Comparison of ENCODE assay signal across 1 cellular context in the genomic region with DNA sequence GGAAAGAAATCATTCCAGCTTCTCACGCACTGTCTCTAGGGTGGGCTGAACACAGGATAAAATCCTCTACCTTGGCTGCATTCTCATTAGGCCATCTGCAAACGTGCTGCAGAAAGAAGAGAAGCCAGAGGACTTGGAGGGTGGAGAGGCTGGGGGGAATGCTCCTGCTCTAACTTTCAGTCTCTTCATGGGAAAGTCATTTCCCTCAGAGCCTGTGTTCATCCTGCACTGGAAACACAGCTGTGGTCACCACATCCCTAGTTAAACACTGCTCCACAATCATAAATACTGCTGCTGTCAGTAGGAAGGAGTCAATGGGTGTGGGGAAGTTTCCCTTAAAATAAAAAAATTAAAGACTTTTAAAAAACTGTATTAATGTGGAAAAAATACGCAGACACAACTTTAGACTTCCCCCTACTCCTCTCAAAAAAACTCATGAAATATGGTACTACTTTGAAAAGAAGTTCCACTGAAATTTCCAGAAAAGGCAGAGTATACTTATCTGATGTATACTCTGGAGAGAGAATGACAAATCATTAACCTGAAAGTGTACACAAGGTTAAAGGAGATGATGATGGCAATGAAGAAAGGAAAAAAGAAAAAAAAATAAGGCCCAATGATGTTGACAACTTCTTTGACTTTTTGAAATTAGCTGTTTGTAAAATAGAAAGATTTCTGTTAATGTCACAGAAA.
A peak's percentile ranks its signal among the peaks of the same experiment; 100 is the strongest.
TF ChIP-seq lines count a peak whose summit lies in the region.

No MANE protein-coding gene starts in this region.

TF ChIP-seq in HepG2, 621 proteins besides CTCF, POLR2A, EP300 and RAD21 (continues in another document):
- TF ChIP-seq FOXA3 (CRISPR knock-in tag; IDR thresholded peaks at IDR 0.05) (peak; percentile 71), TBX2 (CRISPR knock-in tag; IDR thresholded peaks at IDR 0.05; ENCODE audit: borderline replicate concordance) (no peak), IKZF5 (CRISPR knock-in tag; IDR thresholded peaks at IDR 0.05) (peak; percentile 37; the same call in 1 of the 2 replicates), ZFP36L1 (CRISPR knock-in tag; IDR thresholded peaks at IDR 0.05) (no peak), TARDBP (CRISPR knock-in tag; IDR thresholded peaks at IDR 0.05) (0 out of 2 replicates have a peak, but pooled peaks have one; percentile 8), PLRG1 (conservative IDR thresholded peaks at IDR 0.05) (no peak), FOXP4 (CRISPR knock-in tag; IDR thresholded peaks at IDR 0.05) (peak; percentile 39; the same call in 1 of the 2 replicates), ERF (CRISPR knock-in tag; IDR thresholded peaks at IDR 0.05) (0 out of 2 replicates have a peak, but pooled peaks have one; percentile 21), TEAD3 (CRISPR knock-in tag; optimal IDR thresholded peaks at IDR 0.05; ENCODE audit: borderline replicate concordance) (no peak), FOXA1 (IDR thresholded peaks at IDR 0.05) (no peak), FOXA1 (CRISPR knock-in tag; IDR thresholded peaks at IDR 0.05) (no peak; the same call in none of the 2 replicates), NCOR1 (IDR thresholded peaks at IDR 0.05; ENCODE audit: borderline replicate concordance, low read length) (peak; percentile 20; the same call in 1 of the 2 replicates), ADNP (CRISPR knock-in tag; IDR thresholded peaks at IDR 0.05) (no peak), MIXL1 (CRISPR knock-in tag; IDR thresholded peaks at IDR 0.05) (0 out of 2 replicates have a peak, but pooled peaks have one; percentile 24), ZNF644 (CRISPR knock-in tag; IDR thresholded peaks at IDR 0.05; ENCODE audit: low read depth) (peak; percentile 43; the same call in 1 of the 2 replicates), HNF4A (CRISPR knock-in tag; IDR thresholded peaks at IDR 0.05) (peak; percentile 12; the same call in 1 of the 2 replicates), ZNF761 (CRISPR knock-in tag; conservative IDR thresholded peaks at IDR 0.05) (no peak), HBP1 (CRISPR knock-in tag; IDR thresholded peaks at IDR 0.05; ENCODE audit: low read depth) (0 out of 2 replicates have a peak, but pooled peaks have one; percentile 26), HMG20A (CRISPR knock-in tag; IDR thresholded peaks at IDR 0.05; ENCODE audit: borderline replicate concordance) (peak; percentile 42; the same call in 1 of the 2 replicates), RXRB (CRISPR knock-in tag; IDR thresholded peaks at IDR 0.05; ENCODE audit: borderline replicate concordance) (0 out of 2 replicates have a peak, but pooled peaks have one; percentile 23), ZC3H13 (CRISPR knock-in tag; IDR thresholded peaks at IDR 0.05) (no peak), NFYC (CRISPR knock-in tag; IDR thresholded peaks at IDR 0.05) (no peak), KMT2B (CRISPR knock-in tag; IDR thresholded peaks at IDR 0.05) (peak; percentile 42; the same call in 1 of the 2 replicates), ZMYM4 (CRISPR knock-in tag; IDR thresholded peaks at IDR 0.05) (peak; percentile 26; the same call in 1 of the 2 replicates), RXRA (CRISPR knock-in tag; IDR thresholded peaks at IDR 0.05) (no peak), ZNF629 (CRISPR knock-in tag; conservative IDR thresholded peaks at IDR 0.05) (0 out of 2 replicates have a peak, but pooled peaks have one; percentile 9), ZNF232 (CRISPR knock-in tag; IDR thresholded peaks at IDR 0.05; ENCODE audit: borderline replicate concordance) (0 out of 2 replicates have a peak, but pooled peaks have one; percentile 44), ASH2L (IDR thresholded peaks at IDR 0.05; ENCODE audit: insufficient read length, low read depth, low read length) (peak; percentile 61), ETS1 (CRISPR knock-in tag; IDR thresholded peaks at IDR 0.05) (no peak), ZNF790 (CRISPR knock-in tag; IDR thresholded peaks at IDR 0.05; ENCODE audit: borderline replicate concordance) (no peak)
- TF ChIP-seq, protein P1, sequence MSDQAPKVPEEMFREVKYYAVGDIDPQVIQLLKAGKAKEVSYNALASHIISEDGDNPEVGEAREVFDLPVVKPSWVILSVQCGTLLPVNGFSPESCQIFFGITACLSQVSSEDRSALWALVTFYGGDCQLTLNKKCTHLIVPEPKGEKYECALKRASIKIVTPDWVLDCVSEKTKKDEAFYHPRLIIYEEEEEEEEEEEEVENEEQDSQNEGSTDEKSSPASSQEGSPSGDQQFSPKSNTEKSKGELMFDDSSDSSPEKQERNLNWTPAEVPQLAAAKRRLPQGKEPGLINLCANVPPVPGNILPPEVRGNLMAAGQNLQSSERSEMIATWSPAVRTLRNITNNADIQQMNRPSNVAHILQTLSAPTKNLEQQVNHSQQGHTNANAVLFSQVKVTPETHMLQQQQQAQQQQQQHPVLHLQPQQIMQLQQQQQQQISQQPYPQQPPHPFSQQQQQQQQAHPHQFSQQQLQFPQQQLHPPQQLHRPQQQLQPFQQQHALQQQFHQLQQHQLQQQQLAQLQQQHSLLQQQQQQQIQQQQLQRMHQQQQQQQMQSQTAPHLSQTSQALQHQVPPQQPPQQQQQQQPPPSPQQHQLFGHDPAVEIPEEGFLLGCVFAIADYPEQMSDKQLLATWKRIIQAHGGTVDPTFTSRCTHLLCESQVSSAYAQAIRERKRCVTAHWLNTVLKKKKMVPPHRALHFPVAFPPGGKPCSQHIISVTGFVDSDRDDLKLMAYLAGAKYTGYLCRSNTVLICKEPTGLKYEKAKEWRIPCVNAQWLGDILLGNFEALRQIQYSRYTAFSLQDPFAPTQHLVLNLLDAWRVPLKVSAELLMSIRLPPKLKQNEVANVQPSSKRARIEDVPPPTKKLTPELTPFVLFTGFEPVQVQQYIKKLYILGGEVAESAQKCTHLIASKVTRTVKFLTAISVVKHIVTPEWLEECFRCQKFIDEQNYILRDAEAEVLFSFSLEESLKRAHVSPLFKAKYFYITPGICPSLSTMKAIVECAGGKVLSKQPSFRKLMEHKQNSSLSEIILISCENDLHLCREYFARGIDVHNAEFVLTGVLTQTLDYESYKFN (CRISPR knock-in tag; conservative IDR thresholded peaks at IDR 0.05): peak; percentile 54
- TF ChIP-seq, protein P2, sequence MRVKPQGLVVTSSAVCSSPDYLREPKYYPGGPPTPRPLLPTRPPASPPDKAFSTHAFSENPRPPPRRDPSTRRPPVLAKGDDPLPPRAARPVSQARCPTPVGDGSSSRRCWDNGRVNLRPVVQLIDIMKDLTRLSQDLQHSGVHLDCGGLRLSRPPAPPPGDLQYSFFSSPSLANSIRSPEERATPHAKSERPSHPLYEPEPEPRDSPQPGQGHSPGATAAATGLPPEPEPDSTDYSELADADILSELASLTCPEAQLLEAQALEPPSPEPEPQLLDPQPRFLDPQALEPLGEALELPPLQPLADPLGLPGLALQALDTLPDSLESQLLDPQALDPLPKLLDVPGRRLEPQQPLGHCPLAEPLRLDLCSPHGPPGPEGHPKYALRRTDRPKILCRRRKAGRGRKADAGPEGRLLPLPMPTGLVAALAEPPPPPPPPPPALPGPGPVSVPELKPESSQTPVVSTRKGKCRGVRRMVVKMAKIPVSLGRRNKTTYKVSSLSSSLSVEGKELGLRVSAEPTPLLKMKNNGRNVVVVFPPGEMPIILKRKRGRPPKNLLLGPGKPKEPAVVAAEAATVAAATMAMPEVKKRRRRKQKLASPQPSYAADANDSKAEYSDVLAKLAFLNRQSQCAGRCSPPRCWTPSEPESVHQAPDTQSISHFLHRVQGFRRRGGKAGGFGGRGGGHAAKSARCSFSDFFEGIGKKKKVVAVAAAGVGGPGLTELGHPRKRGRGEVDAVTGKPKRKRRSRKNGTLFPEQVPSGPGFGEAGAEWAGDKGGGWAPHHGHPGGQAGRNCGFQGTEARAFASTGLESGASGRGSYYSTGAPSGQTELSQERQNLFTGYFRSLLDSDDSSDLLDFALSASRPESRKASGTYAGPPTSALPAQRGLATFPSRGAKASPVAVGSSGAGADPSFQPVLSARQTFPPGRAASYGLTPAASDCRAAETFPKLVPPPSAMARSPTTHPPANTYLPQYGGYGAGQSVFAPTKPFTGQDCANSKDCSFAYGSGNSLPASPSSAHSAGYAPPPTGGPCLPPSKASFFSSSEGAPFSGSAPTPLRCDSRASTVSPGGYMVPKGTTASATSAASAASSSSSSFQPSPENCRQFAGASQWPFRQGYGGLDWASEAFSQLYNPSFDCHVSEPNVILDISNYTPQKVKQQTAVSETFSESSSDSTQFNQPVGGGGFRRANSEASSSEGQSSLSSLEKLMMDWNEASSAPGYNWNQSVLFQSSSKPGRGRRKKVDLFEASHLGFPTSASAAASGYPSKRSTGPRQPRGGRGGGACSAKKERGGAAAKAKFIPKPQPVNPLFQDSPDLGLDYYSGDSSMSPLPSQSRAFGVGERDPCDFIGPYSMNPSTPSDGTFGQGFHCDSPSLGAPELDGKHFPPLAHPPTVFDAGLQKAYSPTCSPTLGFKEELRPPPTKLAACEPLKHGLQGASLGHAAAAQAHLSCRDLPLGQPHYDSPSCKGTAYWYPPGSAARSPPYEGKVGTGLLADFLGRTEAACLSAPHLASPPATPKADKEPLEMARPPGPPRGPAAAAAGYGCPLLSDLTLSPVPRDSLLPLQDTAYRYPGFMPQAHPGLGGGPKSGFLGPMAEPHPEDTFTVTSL (CRISPR knock-in tag; IDR thresholded peaks at IDR 0.05; ENCODE audit: borderline replicate concordance): 0 out of 2 replicates have a peak, but pooled peaks have one; percentile 6
- TF ChIP-seq, protein P3, sequence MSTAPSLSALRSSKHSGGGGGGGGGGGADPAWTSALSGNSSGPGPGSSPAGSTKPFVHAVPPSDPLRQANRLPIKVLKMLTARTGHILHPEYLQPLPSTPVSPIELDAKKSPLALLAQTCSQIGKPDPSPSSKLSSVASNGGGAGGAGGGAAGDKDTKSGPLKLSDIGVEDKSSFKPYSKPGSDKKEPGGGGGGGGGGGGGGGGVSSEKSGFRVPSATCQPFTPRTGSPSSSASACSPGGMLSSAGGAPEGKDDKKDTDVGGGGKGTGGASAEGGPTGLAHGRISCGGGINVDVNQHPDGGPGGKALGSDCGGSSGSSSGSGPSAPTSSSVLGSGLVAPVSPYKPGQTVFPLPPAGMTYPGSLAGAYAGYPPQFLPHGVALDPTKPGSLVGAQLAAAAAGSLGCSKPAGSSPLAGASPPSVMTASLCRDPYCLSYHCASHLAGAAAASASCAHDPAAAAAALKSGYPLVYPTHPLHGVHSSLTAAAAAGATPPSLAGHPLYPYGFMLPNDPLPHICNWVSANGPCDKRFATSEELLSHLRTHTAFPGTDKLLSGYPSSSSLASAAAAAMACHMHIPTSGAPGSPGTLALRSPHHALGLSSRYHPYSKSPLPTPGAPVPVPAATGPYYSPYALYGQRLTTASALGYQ (CRISPR knock-in tag; IDR thresholded peaks at IDR 0.05): no peak; the same call in 1 of the 2 replicates
- TF ChIP-seq, protein P4, sequence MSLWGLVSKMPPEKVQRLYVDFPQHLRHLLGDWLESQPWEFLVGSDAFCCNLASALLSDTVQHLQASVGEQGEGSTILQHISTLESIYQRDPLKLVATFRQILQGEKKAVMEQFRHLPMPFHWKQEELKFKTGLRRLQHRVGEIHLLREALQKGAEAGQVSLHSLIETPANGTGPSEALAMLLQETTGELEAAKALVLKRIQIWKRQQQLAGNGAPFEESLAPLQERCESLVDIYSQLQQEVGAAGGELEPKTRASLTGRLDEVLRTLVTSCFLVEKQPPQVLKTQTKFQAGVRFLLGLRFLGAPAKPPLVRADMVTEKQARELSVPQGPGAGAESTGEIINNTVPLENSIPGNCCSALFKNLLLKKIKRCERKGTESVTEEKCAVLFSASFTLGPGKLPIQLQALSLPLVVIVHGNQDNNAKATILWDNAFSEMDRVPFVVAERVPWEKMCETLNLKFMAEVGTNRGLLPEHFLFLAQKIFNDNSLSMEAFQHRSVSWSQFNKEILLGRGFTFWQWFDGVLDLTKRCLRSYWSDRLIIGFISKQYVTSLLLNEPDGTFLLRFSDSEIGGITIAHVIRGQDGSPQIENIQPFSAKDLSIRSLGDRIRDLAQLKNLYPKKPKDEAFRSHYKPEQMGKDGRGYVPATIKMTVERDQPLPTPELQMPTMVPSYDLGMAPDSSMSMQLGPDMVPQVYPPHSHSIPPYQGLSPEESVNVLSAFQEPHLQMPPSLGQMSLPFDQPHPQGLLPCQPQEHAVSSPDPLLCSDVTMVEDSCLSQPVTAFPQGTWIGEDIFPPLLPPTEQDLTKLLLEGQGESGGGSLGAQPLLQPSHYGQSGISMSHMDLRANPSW (CRISPR knock-in tag; IDR thresholded peaks at IDR 0.05; ENCODE audit: borderline replicate concordance): peak; percentile 51; the same call in 1 of the 2 replicates
